ENCODE assay signal across 14 cellular contexts in genomic region chrX:45134775-45135174, GRCh38.
"Had no signal": no experiment of that assay in that cellular context is flagged by ENCODE, and none has a peak within 500 bp of the region (broad histone marks: within the 10 kb centered on the region; RNA-seq: fewer than 3 reads in every experiment).

No MANE protein-coding gene starts in this region.

- H3K36me3 ChIP-seq: ascending aorta, esophagus muscularis mucosa had no signal

- H3K9me3 ChIP-seq: ascending aorta, esophagus muscularis mucosa had no signal

- DNase-seq: activated CD4-positive, alpha-beta T cell treated with anti-CD3 and anti-CD28 coated beads, Interleukin-2, amount 50 U/mL, for 48 hours; activated gamma-delta T cell; activated naive CD8-positive, alpha-beta T cell treated with anti-CD3 and anti-CD28 coated beads for 36 hours; activated T-cell treated with anti-CD3 and anti-CD28 coated beads, Interleukin-2, amount 50 U/mL, for 48 hours; foreskin fibroblast; glutamatergic neuron; natural killer cell; stimulated activated CD4-positive, alpha-beta T cell treated with anti-CD3 and anti-CD28 coated beads, Interleukin-2, amount 100 ng/mL, for 48 hours; stimulated activated naive CD8-positive, alpha-beta T cell treated with anti-CD3 and anti-CD28 coated beads, Interleukin-15, Interleukin-2, amounts not matched to agents 100 U/mL and 50 U/mL, for 24 hours had no signal

- ATAC-seq: activated CD4-positive, CD25-positive, alpha-beta regulatory T cell treated with anti-CD3 and anti-CD28 coated beads, Interleukin-2, amount 50 U/mL, for 24 hours; left lobe of liver; natural killer cell; stimulated activated naive CD8-positive, alpha-beta T cell treated with anti-CD3 and anti-CD28 coated beads, Interleukin-15, Interleukin-2, amounts not matched to agents 100 U/mL and 50 U/mL, for 24 hours had no signal

- H3K27me3 ChIP-seq: ascending aorta, esophagus muscularis mucosa had no signal

- H3K27ac ChIP-seq: ascending aorta had no signal

- H3K4me3 ChIP-seq: ascending aorta, esophagus muscularis mucosa had no signal

- FAIRE-seq: urothelium cell line had no signal

- H3K4me1 ChIP-seq: ascending aorta had no signal
